15 cellular contexts compared by ENCODE assay signal in the genomic region with DNA sequence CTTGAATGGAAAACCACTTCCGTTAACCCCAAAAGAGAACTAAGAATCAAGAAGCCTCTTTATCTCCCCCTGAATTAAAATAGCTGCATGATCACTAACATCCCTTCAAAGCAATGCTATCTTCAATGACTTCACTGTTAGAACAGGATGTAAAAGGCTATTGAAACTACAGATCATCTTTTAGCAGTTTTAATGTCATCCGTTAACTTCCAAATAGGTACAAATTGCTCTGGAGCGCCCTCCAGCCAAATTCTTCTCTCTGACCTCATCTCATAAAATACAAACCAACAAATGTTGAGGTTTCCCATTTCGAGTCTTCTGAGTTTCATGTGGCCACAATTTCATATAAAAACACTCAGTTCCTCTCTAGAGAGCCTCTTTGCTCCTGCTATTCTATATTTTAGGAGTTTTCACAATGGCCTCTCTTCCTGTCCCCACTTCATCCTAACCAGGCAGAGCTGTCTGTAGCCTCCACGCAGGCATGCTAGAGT. TPM values are rescaled to one million over a fixed set of nuclear protein-coding genes. Genes with fewer than 3 reads are reported as not detected.
DNase-seq lines count a peak whose midpoint lies in the region; ATAC-seq and TF ChIP-seq lines count a peak whose summit lies in the region.
"Had no signal": no experiment of that assay in that cellular context is flagged by ENCODE, and none has a peak within 500 bp of the region (broad histone marks: within the 10 kb centered on the region; RNA-seq: fewer than 3 reads in every experiment).

No MANE protein-coding gene starts in this region.

- H3K4me3 ChIP-seq in DND-41 (ENCODE audit: low read depth in 1 of 2, low read length in 2 of 2) (no peak overlapping the region), NB4 (ENCODE audit: low read depth, low read length) (no peak overlapping the region), esophagus muscularis mucosa (no peak overlapping the region)
- H3K4me3 ChIP-seq: coronary artery had no signal

- H3K9ac ChIP-seq in DND-41 (ENCODE audit: low read depth, low read length), result no peak overlapping the region

- H3K4me2 ChIP-seq in DND-41 (ENCODE audit: insufficient read depth, low read length), result no peak overlapping the region

- TF ChIP-seq CTCF in DND-41 (IDR thresholded peaks at IDR 0.05; ENCODE audit: borderline replicate concordance, extremely low read depth, low read length, poor library complexity, severe bottlenecking) (no peak), NB4 (IDR thresholded peaks at IDR 0.05; ENCODE audit: low read depth, low read length) (peak; percentile 10), esophagus muscularis mucosa (IDR thresholded peaks at IDR 0.05) (no peak)

- H2AFZ ChIP-seq in DND-41 (ENCODE audit: low read depth, low read length), result no peak overlapping the region

- H3K36me3 ChIP-seq in DND-41 (ENCODE audit: insufficient read depth, low read length) (peaks cover 6% of the 10 kb centered on the region; the same call in 1 of the 2 replicates), esophagus muscularis mucosa (no peaks in the 10 kb centered on the region)

- H4K20me1 ChIP-seq in DND-41 (ENCODE audit: insufficient read depth, low read length), result peaks cover 3% of the 10 kb centered on the region; the same call in 1 of the 2 replicates

- DNase-seq in DND-41 (no peak), NB4 (ENCODE audit: low read depth) (peak; percentile 52), esophagus muscularis mucosa (ENCODE audit: extremely low spot score) (no peak), GM19240 (ENCODE audit: insufficient read length, low spot score) (no peak), mesenteric fat pad (ENCODE audit: low spot score) (no peak), NCI-H1092 treated with DMSO at 0.1 percent for 48 hours (lab: John Stamatoyannopoulos, UW) (no peak)
- DNase-seq: activated CD8-positive, alpha-beta memory T cell treated with anti-CD3 and anti-CD28 coated beads for 24 hours; NCI-H345; stimulated activated CD4-positive, alpha-beta T cell treated with anti-CD3 and anti-CD28 coated beads, Interleukin-4, amount 100 ng/mL, for 1 hour; T-helper 9 cell had no signal

- WGBS in esophagus muscularis mucosa, result 57% methylated on average over 5 of the region's 5 CpGs

- intact Hi-C loops in esophagus muscularis mucosa (cut with DNase I), result no loop called here

- H3K27ac ChIP-seq in DND-41 (ENCODE audit: low read length), result no peak overlapping the region
- peak overlapping the region; percentile 46 to 60 (median 50) for H3K27ac ChIP-seq in esophagus muscularis mucosa (replicated peaks in 1 of 4)
- H3K27ac ChIP-seq: coronary artery, RWPE1 had no signal

- ATAC-seq in DND-41 (ENCODE audit: insufficient read depth, low read depth), result peak; percentile 60; the same call in 2 of the 3 replicates
- ATAC-seq in GM19372 (IDR thresholded peaks at IDR 0.05; ENCODE audit: low read depth, unreplicated experiment), result peak; percentile 29
- no peak for ATAC-seq in GM21619 (IDR thresholded peaks at IDR 0.05; ENCODE audit: unreplicated experiment)
- ATAC-seq: stimulated activated memory B cell treated with anti-CD40 and anti-IgM and Interleukin-4, amounts not matched to agents 10 μg/mL and 1 μg/mL and 100 μg/mL, for 72 hours had no signal

- no peaks in the 10 kb centered on the region for H3K79me2 ChIP-seq in DND-41 (ENCODE audit: insufficient read depth, low read length)

- no peak for TF ChIP-seq POLR2A in NB4 (IDR thresholded peaks at IDR 0.05; ENCODE audit: extremely low read depth, insufficient read length)
- no peak for TF ChIP-seq POLR2A in esophagus muscularis mucosa (IDR thresholded peaks at IDR 0.05; ENCODE audit: low read depth)

- TF ChIP-seq EP300 in esophagus muscularis mucosa (IDR thresholded peaks at IDR 0.05), result no peak

- H3K27me3 ChIP-seq in DND-41 (ENCODE audit: insufficient read depth, low read length, poor library complexity) (no peaks in the 10 kb centered on the region), esophagus muscularis mucosa (no peaks in the 10 kb centered on the region)

- H3K4me1 ChIP-seq in DND-41 (ENCODE audit: insufficient read depth, low read length) (no peaks in the 10 kb centered on the region), esophagus muscularis mucosa (peaks cover 0 to 70% (median 59%) of the 10 kb centered on the region in 4 donors)

- no peaks in the 10 kb centered on the region for H3K9me3 ChIP-seq in DND-41 (ENCODE audit: insufficient read depth, low read length, severe bottlenecking)
- H3K9me3 ChIP-seq in esophagus muscularis mucosa, result no peaks in the 10 kb centered on the region

RNA-seq across cellular contexts. Expression of gene B4GALT6, which starts 38.0 kb away (rescaled TPM):
- total RNA-seq in esophagus muscularis mucosa (10 to 100 TPM in 2 of 4 donors, 1 to 10 TPM in 2; 4.5 to 12.0 (median 8.0) TPM), mesenteric fat pad (7.3 TPM)

RNA-seq across cellular contexts. Expression of gene TTR, which starts 54.7 kb away (rescaled TPM):
- total RNA-seq in esophagus muscularis mucosa (1 to 10 TPM in 1 of 4 donors, under 1 TPM in 1, not detected in 2; 0.33 to 1.2 TPM), mesenteric fat pad (not detected)
